ENCODE assay signal across 8 cellular contexts in the genomic region with DNA sequence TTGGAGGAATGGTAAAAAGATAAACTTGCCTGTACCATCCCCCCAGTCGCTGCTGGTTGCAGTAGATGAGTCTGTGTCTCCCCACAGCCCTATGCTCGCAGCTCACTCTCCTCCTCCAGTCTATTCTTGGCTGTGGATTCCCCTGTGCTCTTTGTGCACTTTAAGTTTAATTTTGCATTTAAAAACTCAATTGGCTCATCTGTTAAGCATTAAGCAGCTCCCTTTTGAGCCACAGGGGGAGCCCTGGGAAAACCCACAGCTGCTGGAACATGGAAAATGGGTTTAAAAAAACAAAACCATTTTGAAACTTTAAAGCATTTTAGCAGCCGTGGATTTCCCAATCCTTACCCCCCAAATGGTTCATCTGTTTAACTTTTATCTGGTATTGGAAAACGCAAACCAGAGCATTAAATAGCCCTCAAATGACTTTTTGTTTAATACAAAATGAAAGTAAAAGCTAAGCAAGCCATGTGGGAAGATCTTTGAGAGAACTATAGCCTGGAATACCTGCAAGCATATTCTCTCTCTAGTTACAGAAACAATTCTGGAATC.
DNase-seq lines count a peak whose midpoint lies in the region; ATAC-seq and TF ChIP-seq lines count a peak whose summit lies in the region.

No MANE protein-coding gene starts in this region.

- no peak overlapping the region for H3K27ac ChIP-seq in prostate gland

- intact Hi-C loops in prostate gland (cut with DNase I): no loop called here

- H3K36me3 Mint-ChIP-seq in nephron (ENCODE audit: low read depth): no peaks in the 10 kb centered on the region

- H3K27ac Mint-ChIP-seq in nephron: peak overlapping the region; percentile 67 to 87 (median 69)

- H3K9me3 Mint-ChIP-seq in nephron: no peaks in the 10 kb centered on the region

- H3K9me3 ChIP-seq in prostate gland: no peaks in the 10 kb centered on the region

- H3K4me3 ChIP-seq in prostate gland: no peak overlapping the region

- H3K4me1 Mint-ChIP-seq in nephron: peaks cover 25% of the 10 kb centered on the region

- no peaks in the 10 kb centered on the region for H3K27me3 ChIP-seq in prostate gland (replicated peaks; ENCODE audit: insufficient read depth)

- no peaks in the 10 kb centered on the region for H3K27me3 Mint-ChIP-seq in nephron (ENCODE audit: low read depth)

- TF ChIP-seq POLR2A in prostate gland (IDR thresholded peaks at IDR 0.05): no peak

- H3K4me3 Mint-ChIP-seq in nephron: peak overlapping the region in 2 of 3 experiments; percentile 9 to 25

- DNase-seq in OCI-M1 (lab: John Stamatoyannopoulos, UW) (peak; percentile 88), epidermal melanocyte (ENCODE audit: insufficient read length, low spot score) (peak; percentile 49), prostate gland (ENCODE audit: low spot score) (no peak), T-helper 1 cell (no peak)
- no peak for DNase-seq in stimulated activated CD4-positive, alpha-beta T cell treated with anti-CD3 and anti-CD28 coated beads, Interleukin-4, amount 100 ng/mL, for 4 hours

- peak; percentile 59 for TF ChIP-seq CTCF in GM12872 (IDR thresholded peaks at IDR 0.05; ENCODE audit: insufficient read depth, low read depth, low read length)
- TF ChIP-seq CTCF in nephron (IDR thresholded peaks at IDR 0.05; ENCODE audit: unreplicated experiment in 3 of 3): peak; percentile 47 to 57 (median 51)
- TF ChIP-seq CTCF in prostate gland (IDR thresholded peaks at IDR 0.05): peak in 1 of 4 experiments; percentile 20

- no peaks in the 10 kb centered on the region for H3K36me3 ChIP-seq in prostate gland

- 31% methylated on average over 4 of the region's 4 CpGs for WGBS in prostate gland

- H3K4me1 ChIP-seq in prostate gland (replicated peaks): no peaks in the 10 kb centered on the region

- ATAC-seq in HG02642 (IDR thresholded peaks at IDR 0.05; ENCODE audit: poor library complexity, unreplicated experiment): peak; percentile 70

Comparison
In these comparisons a context has a peak if more than half of its experiments do, and no peak if none do; other contexts are left out.
1. DNase-seq: peak in OCI-M1 (single experiment) and epidermal melanocyte (single experiment); none in prostate gland (single experiment), T-helper 1 cell (0 of 5) and stimulated activated CD4-positive, alpha-beta T cell treated with anti-CD3 and anti-CD28 coated beads, Interleukin-4, amount 100 ng/mL, for 4 hours (0 of 2).